ENCODE assay signal across 9 cellular contexts in genomic region chr1:201791775-201792166, GRCh38. TPM values are rescaled to one million over a fixed set of nuclear protein-coding genes. Genes with fewer than 3 reads are reported as not detected.
DNase-seq lines count a peak whose midpoint lies in the region; ATAC-seq and TF ChIP-seq lines count a peak whose summit lies in the region.
"Had no signal": no experiment of that assay in that cellular context is flagged by ENCODE, and none has a peak within 500 bp of the region (broad histone marks: within the 10 kb centered on the region; RNA-seq: fewer than 3 reads in every experiment).

No MANE protein-coding gene starts in this region.

- peak overlapping the region; percentile 2 for H3K27ac Mint-ChIP-seq in neural progenitor cell

- no peak for ATAC-seq in GM19397 (IDR thresholded peaks at IDR 0.05; ENCODE audit: unreplicated experiment)

- no peak overlapping the region for H3K9ac ChIP-seq in neural progenitor cell

- H3K9me3 ChIP-seq in neural progenitor cell (ENCODE audit: low read depth), result peaks cover 4% of the 10 kb centered on the region

- H3K36me3 Mint-ChIP-seq in neural progenitor cell, result peaks cover 58% of the 10 kb centered on the region

- peak overlapping the region; percentile 86 for H3K27ac ChIP-seq in neural progenitor cell
- H3K27ac ChIP-seq: HL-60 had no signal

- H3F3A ChIP-seq in neural progenitor cell (ENCODE audit: low read depth), result peaks cover 77% of the 10 kb centered on the region

- no peaks in the 10 kb centered on the region for H4K20me1 ChIP-seq in neural progenitor cell (ENCODE audit: low read depth)

- H3K4me1 Mint-ChIP-seq in neural progenitor cell, result peaks cover 7% of the 10 kb centered on the region

- H3K9me3 Mint-ChIP-seq in neural progenitor cell, result no peaks in the 10 kb centered on the region

- H3K4me1 ChIP-seq in neural progenitor cell, result no peaks in the 10 kb centered on the region

- TF ChIP-seq CTCF in neural progenitor cell (IDR thresholded peaks at IDR 0.05), result no peak

- DNase-seq in AG20443 (ENCODE audit: low spot score) (peak; percentile 50), NCI-H2227 treated with DMSO at 0.1 percent for 48 hours (lab: John Stamatoyannopoulos, UW) (peak; percentile 29), dermis blood vessel endothelial cell (peak; percentile 84), neural progenitor cell (ENCODE audit: low spot score) (no peak), DMS114 treated with DMSO at 0.1 percent for 48 hours (lab: John Stamatoyannopoulos, UW; ENCODE audit: unreplicated experiment) (no peak), KG1 (lab: John Stamatoyannopoulos, UW) (no peak), HPDE6-E6E7 (ENCODE audit: extremely low spot score) (no peak)

- peaks cover 2% of the 10 kb centered on the region for H3K27me3 Mint-ChIP-seq in neural progenitor cell (ENCODE audit: insufficient read depth, low read depth)

- peaks cover 43% of the 10 kb centered on the region for H3K36me3 ChIP-seq in neural progenitor cell

- no peak overlapping the region for H3K4me2 ChIP-seq in neural progenitor cell

- no peak overlapping the region for H2AFZ ChIP-seq in neural progenitor cell (replicated peaks)

- H3K79me2 ChIP-seq in neural progenitor cell (ENCODE audit: low read depth), result peaks cover 28% of the 10 kb centered on the region

- H3K27me3 ChIP-seq in neural progenitor cell, result no peaks in the 10 kb centered on the region

- no peak overlapping the region for H3K4me3 Mint-ChIP-seq in neural progenitor cell

- no peak overlapping the region for H3K4me3 ChIP-seq in neural progenitor cell

RNA-seq across cellular contexts. Expression of gene IPO9, which starts 37.2 kb away (rescaled TPM):
- 32.5 and 33.6 TPM in 2 replicates for total RNA-seq in dermis blood vessel endothelial cell
- 63.2 and 71.2 TPM in 2 replicates for total RNA-seq in neural progenitor cell (ENCODE audit: low replicate concordance)

Comparison
In these comparisons a context has a peak if more than half of its experiments do, and no peak if none do; other contexts are left out.
1. DNase-seq: peak in AG20443 (single experiment), NCI-H2227 treated with DMSO at 0.1 percent for 48 hours (single experiment) and dermis blood vessel endothelial cell (single experiment); none in neural progenitor cell (single experiment), DMS114 treated with DMSO at 0.1 percent for 48 hours (single experiment), KG1 (single experiment) and HPDE6-E6E7 (single experiment).